Comparison of ENCODE assay signal across 16 cellular contexts in genomic region chr6:4066029-4066755, GRCh38. TPM values are rescaled to one million over a fixed set of nuclear protein-coding genes. Genes with fewer than 3 reads are reported as not detected.
DNase-seq lines count a peak whose midpoint lies in the region; ATAC-seq and TF ChIP-seq lines count a peak whose summit lies in the region.
"Had no signal": no experiment of that assay in that cellular context is flagged by ENCODE, and none has a peak within 500 bp of the region (broad histone marks: within the 10 kb centered on the region; RNA-seq: fewer than 3 reads in every experiment).

No MANE protein-coding gene starts in this region.

- CTCF ChIA-PET in naive thymus-derived CD4-positive, alpha-beta T cell (lab: Charles Lee) = no interaction called here

- no peak for TF ChIP-seq CTCF in LNCaP clone FGC (IDR thresholded peaks at IDR 0.05; ENCODE audit: control insufficient read depth, extremely low read depth, insufficient read depth)
- TF ChIP-seq CTCF in body of pancreas (IDR thresholded peaks at IDR 0.05) = no peak
- no peak for TF ChIP-seq CTCF in smooth muscle cell (IDR thresholded peaks at IDR 0.05; ENCODE audit: borderline replicate concordance, insufficient read depth, poor library complexity, severe bottlenecking)

- peak overlapping the region in 7 of 9 donors; percentile 2 to 63 (median 54) for H3K27ac Mint-ChIP-seq in naive thymus-derived CD4-positive, alpha-beta T cell
- H3K27ac Mint-ChIP-seq: progenitor cell of endocrine pancreas had no signal

- no peaks in the 10 kb centered on the region for H3K79me2 ChIP-seq in smooth muscle cell (ENCODE audit: low read depth)

- no peaks in the 10 kb centered on the region for H3K9me3 ChIP-seq in body of pancreas
- H3K9me3 ChIP-seq in naive thymus-derived CD4-positive, alpha-beta T cell (ENCODE audit: control insufficient read depth in 2 of 3, low read length in 3 of 3) = no peaks in the 10 kb centered on the region
- no peaks in the 10 kb centered on the region for H3K9me3 ChIP-seq in smooth muscle cell (replicated peaks; ENCODE audit: low read depth)
- H3K9me3 ChIP-seq: heart right ventricle, SJSA1 had no signal

- H2AFZ ChIP-seq in smooth muscle cell (ENCODE audit: low read depth) = no peak overlapping the region

- no peaks in the 10 kb centered on the region for H4K20me1 ChIP-seq in smooth muscle cell (ENCODE audit: low read depth)

- H3K4me1 Mint-ChIP-seq in naive thymus-derived CD4-positive, alpha-beta T cell = no peaks in the 10 kb centered on the region

- H3K9ac ChIP-seq in smooth muscle cell (ENCODE audit: low read depth) = no peak overlapping the region

- H3K36me3 Mint-ChIP-seq in naive thymus-derived CD4-positive, alpha-beta T cell = peaks cover 0 to 25% (median 9%) of the 10 kb centered on the region in 5 donors

- H3K4me3 ChIP-seq in LNCaP clone FGC (ENCODE audit: low read depth, low read length) (no peak overlapping the region), body of pancreas (no peak overlapping the region), smooth muscle cell (no peak overlapping the region)
- no peak overlapping the region for H3K4me3 ChIP-seq in naive thymus-derived CD4-positive, alpha-beta T cell (ENCODE audit: low read length)
- H3K4me3 ChIP-seq: heart right ventricle, SJSA1 had no signal

- H3K4me2 ChIP-seq in smooth muscle cell = no peak overlapping the region

- H3K4me3 Mint-ChIP-seq in naive thymus-derived CD4-positive, alpha-beta T cell = no peak overlapping the region

- intact Hi-C loops in body of pancreas (cut with DNase I) = no loop called here
- intact Hi-C loops in naive thymus-derived CD4-positive, alpha-beta T cell (cut with micrococcal nuclease) = no loop called here

- POLR2A ChIA-PET in naive thymus-derived CD4-positive, alpha-beta T cell (lab: Charles Lee) = no interaction called here

- no peaks in the 10 kb centered on the region for H3K27me3 Mint-ChIP-seq in naive thymus-derived CD4-positive, alpha-beta T cell
- H3K27me3 Mint-ChIP-seq: progenitor cell of endocrine pancreas had no signal

- H3K27me3 ChIP-seq in body of pancreas (no peaks in the 10 kb centered on the region), smooth muscle cell (ENCODE audit: low read depth) (no peaks in the 10 kb centered on the region)
- H3K27me3 ChIP-seq in naive thymus-derived CD4-positive, alpha-beta T cell (ENCODE audit: control insufficient read depth in 2 of 2, insufficient read depth in 2 of 2, low read length in 2 of 2) = no peaks in the 10 kb centered on the region
- H3K27me3 ChIP-seq: heart right ventricle, SJSA1 had no signal

- H3K4me1 ChIP-seq in body of pancreas (peaks cover 32% of the 10 kb centered on the region), smooth muscle cell (ENCODE audit: low read depth) (no peaks in the 10 kb centered on the region)
- no peaks in the 10 kb centered on the region for H3K4me1 ChIP-seq in naive thymus-derived CD4-positive, alpha-beta T cell (ENCODE audit: control insufficient read depth in 2 of 2, insufficient read depth in 2 of 2, low read length in 2 of 2)
- H3K4me1 ChIP-seq: heart right ventricle, SJSA1 had no signal

- H3F3A ChIP-seq in smooth muscle cell (ENCODE audit: low read depth) = no peaks in the 10 kb centered on the region

- peak; percentile 27 for DNase-seq in NCI-H748 (lab: John Stamatoyannopoulos, UW; ENCODE audit: unreplicated experiment)
- no peak for DNase-seq in NCI-H748 treated with DMSO at 0.1 percent for 48 hours (lab: John Stamatoyannopoulos, UW)
- DNase-seq in LNCaP clone FGC (ENCODE audit: low read depth) = peak; percentile 87
- peak in 2 of 4 donors; percentile 21 to 50 for DNase-seq in body of pancreas
- DNase-seq in naive thymus-derived CD4-positive, alpha-beta T cell = no peak
- no peak for DNase-seq in smooth muscle cell (lab: John Stamatoyannopoulos, UW; ENCODE audit: unreplicated experiment)
- no peak for DNase-seq in LoVo (ENCODE audit: low spot score)
- DNase-seq: C1 segment of cervical spinal cord, heart right ventricle had no signal

- H3K27ac ChIP-seq in body of pancreas = peak overlapping the region in 3 of 4 donors; percentile 11 to 53 (median 32)
- H3K27ac ChIP-seq in naive thymus-derived CD4-positive, alpha-beta T cell (ENCODE audit: low read depth, low read length) = no peak overlapping the region
- no peak overlapping the region for H3K27ac ChIP-seq in smooth muscle cell (ENCODE audit: low read depth)
- H3K27ac ChIP-seq: heart right ventricle, SJSA1 had no signal

- H3K9me3 Mint-ChIP-seq in naive thymus-derived CD4-positive, alpha-beta T cell = no peaks in the 10 kb centered on the region

- peaks cover 3 to 13% of the 10 kb centered on the region in 2 donors for H3K36me3 ChIP-seq in body of pancreas (replicated peaks in 1 of 2; ENCODE audit: insufficient read depth in 1 of 2, low read depth in 2 of 2)
- peaks cover 10 to 35% (median 14%) of the 10 kb centered on the region in 3 experiments for H3K36me3 ChIP-seq in naive thymus-derived CD4-positive, alpha-beta T cell (ENCODE audit: control insufficient read depth in 2 of 3, insufficient read depth in 3 of 3, low read length in 3 of 3)
- peaks cover 24% of the 10 kb centered on the region for H3K36me3 ChIP-seq in smooth muscle cell (ENCODE audit: low read depth)

- ATAC-seq in body of pancreas = peak; percentile 91
- ATAC-seq in naive thymus-derived CD4-positive, alpha-beta T cell = no peak
- ATAC-seq in GM19467 (IDR thresholded peaks at IDR 0.05; ENCODE audit: unreplicated experiment) = no peak
- ATAC-seq: esophagus mucosa, heart right ventricle had no signal

- peak in 1 of 3 donors; percentile 9 for TF ChIP-seq POLR2A in body of pancreas (IDR thresholded peaks at IDR 0.05)

- WGBS in body of pancreas, 2 donors = 61 to 66% methylated on average over 7 of the region's 7 CpGs
- 88% methylated on average over 7 of the region's 7 CpGs for WGBS in smooth muscle cell (ENCODE audit: low lambda C conversion rate)

RNA-seq across cellular contexts. Expression of gene FAM217A, which starts 12.7 kb away (rescaled TPM):
- total RNA-seq in body of pancreas (not detected), smooth muscle cell (not detected in 2 replicates)
- total RNA-seq in naive thymus-derived CD4-positive, alpha-beta T cell = not detected
- polyA plus RNA-seq in naive thymus-derived CD4-positive, alpha-beta T cell = under 1 TPM in 1 of 2 donors, not detected in 1; 0.16 TPM
- not detected in 2 replicates for polyA plus RNA-seq in smooth muscle cell
- total RNA-seq: A172, esophagus mucosa, heart right ventricle, HT1080, kidney epithelial cell, progenitor cell of endocrine pancreas, SJSA1 had no signal
- polyA plus RNA-seq: heart right ventricle had no signal

Comparison
In these comparisons a context has a peak if more than half of its experiments do, and no peak if none do; other contexts are left out.
1. DNase-seq: peak in NCI-H748 (single experiment) and LNCaP clone FGC (single experiment); none in NCI-H748 treated with DMSO at 0.1 percent for 48 hours (single experiment), naive thymus-derived CD4-positive, alpha-beta T cell (0 of 9), smooth muscle cell (single experiment) and LoVo (single experiment).
2. H3K27ac ChIP-seq: peak in body of pancreas (3 of 4); none in naive thymus-derived CD4-positive, alpha-beta T cell (single experiment) and smooth muscle cell (single experiment).